ENCODE assay signal across 12 cellular contexts in genomic region chr4:6423575-6423974, GRCh38. TPM values are rescaled to one million over a fixed set of nuclear protein-coding genes. Genes with fewer than 3 reads are reported as not detected.
DNase-seq lines count a peak whose midpoint lies in the region; ATAC-seq, FAIRE-seq and TF ChIP-seq lines count a peak whose summit lies in the region.
"Had no signal": no experiment of that assay in that cellular context is flagged by ENCODE, and none has a peak within 500 bp of the region (broad histone marks: within the 10 kb centered on the region; RNA-seq: fewer than 3 reads in every experiment).

No MANE protein-coding gene starts in this region.

- H3K4me3 Mint-ChIP-seq in activated CD4-positive, alpha-beta T cell treated with anti-CD3 and anti-CD28 coated beads, Interleukin-2, amount 10 ng/mL, durations not matched to agents 24 days and 14 days: no peak overlapping the region
- H3K4me3 Mint-ChIP-seq: memory B cell had no signal

- DNase-seq in GM12892 (ENCODE audit: insufficient read length): peak; percentile 56
- DNase-seq in H54 (ENCODE audit: insufficient read length, low spot score): no peak
- DNase-seq in Right ventricle myocardium inferior (ENCODE audit: missing footprints): no peak
- DNase-seq in NCI-H1436 (lab: John Stamatoyannopoulos, UW): no peak
- DNase-seq in activated CD4-positive, alpha-beta T cell treated with anti-CD3 and anti-CD28 coated beads, Interleukin-2, amount 10 ng/mL, durations not matched to agents 24 days and 14 days: no peak
- DNase-seq: activated naive CD4-positive, alpha-beta T cell treated with anti-CD3 and anti-CD28 coated beads, Interleukin-2, amount 50 U/mL, for 16 hours; head of caudate nucleus; psoas muscle had no signal

- H3K27me3 Mint-ChIP-seq in activated CD4-positive, alpha-beta T cell treated with anti-CD3 and anti-CD28 coated beads, Interleukin-2, amount 10 ng/mL, durations not matched to agents 24 days and 14 days: no peaks in the 10 kb centered on the region

- no peaks in the 10 kb centered on the region for H3K9me3 Mint-ChIP-seq in activated CD4-positive, alpha-beta T cell treated with anti-CD3 and anti-CD28 coated beads, Interleukin-2, amount 10 ng/mL, durations not matched to agents 24 days and 14 days

- no peaks in the 10 kb centered on the region for H3K36me3 Mint-ChIP-seq in activated CD4-positive, alpha-beta T cell treated with anti-CD3 and anti-CD28 coated beads, Interleukin-2, amount 10 ng/mL, durations not matched to agents 24 days and 14 days (ENCODE audit: low read depth)
- H3K36me3 Mint-ChIP-seq: memory B cell had no signal

- peak; percentile 84 for ATAC-seq in GM19397 (IDR thresholded peaks at IDR 0.05; ENCODE audit: unreplicated experiment)
- ATAC-seq in HG02884 (IDR thresholded peaks at IDR 0.05; ENCODE audit: unreplicated experiment): peak; percentile 97
- peak; percentile 95 for ATAC-seq in HG03575 (IDR thresholded peaks at IDR 0.05; ENCODE audit: extremely low read depth, insufficient number of reproducible peaks, low FRiP score, unreplicated experiment)
- ATAC-seq in Right ventricle myocardium inferior: no peak
- ATAC-seq: psoas muscle had no signal

- no peaks in the 10 kb centered on the region for H3K4me1 Mint-ChIP-seq in activated CD4-positive, alpha-beta T cell treated with anti-CD3 and anti-CD28 coated beads, Interleukin-2, amount 10 ng/mL, durations not matched to agents 24 days and 14 days

- FAIRE-seq in GM12892 (lab: Jason Lieb, UNC) (peak; percentile 84), H54 (lab: Jason Lieb, UNC) (no peak)

- intact Hi-C loops in Right ventricle myocardium inferior (cut with DNase I): no loop called here
- intact Hi-C loops in activated CD4-positive, alpha-beta T cell treated with anti-CD3 and anti-CD28 coated beads, Interleukin-2, amount 10 ng/mL, durations not matched to agents 24 days and 14 days (cut with micrococcal nuclease): no loop called here

- TF ChIP-seq POLR2A in GM12892 (IDR thresholded peaks at IDR 0.05; ENCODE audit: low read depth, low read length) (no peak), H54 (IDR thresholded peaks at IDR 0.05; ENCODE audit: low read depth, low read length) (no peak)

- H3K27ac Mint-ChIP-seq in activated CD4-positive, alpha-beta T cell treated with anti-CD3 and anti-CD28 coated beads, Interleukin-2, amount 10 ng/mL, durations not matched to agents 24 days and 14 days: no peak overlapping the region
- H3K27ac Mint-ChIP-seq: memory B cell had no signal

RNA-seq across cellular contexts. Expression of gene PPP2R2C, which starts 48.8 kb away (rescaled TPM):
- polyA plus RNA-seq in GM12892 (2012; ENCODE audit: missing spikeins): 0.11 TPM
- 12.3 TPM for total RNA-seq in Right ventricle myocardium inferior
- not detected in 2 replicates for total RNA-seq in activated CD4-positive, alpha-beta T cell treated with anti-CD3 and anti-CD28 coated beads, Interleukin-2, amount 10 ng/mL, durations not matched to agents 24 days and 14 days

Comparison
In these comparisons a context has a peak if more than half of its experiments do, and no peak if none do; other contexts are left out.
1. RNA of gene PPP2R2C, which starts 48.8 kb away (total RNA-seq): 12.3 TPM in Right ventricle myocardium inferior (single experiment); not detected in activated CD4-positive, alpha-beta T cell treated with anti-CD3 and anti-CD28 coated beads, Interleukin-2, amount 10 ng/mL, durations not matched to agents 24 days and 14 days; every median in the first group is over 10 times any median in the second.